ENCODE assay signal across 2 cellular contexts in genomic region chr14:90864741-90865140, GRCh38.
TF ChIP-seq lines count a peak whose summit lies in the region.

No MANE protein-coding gene starts in this region.

TF ChIP-seq in GM12891, 5 proteins besides CTCF, POLR2A, EP300 and RAD21 (continued from another document):
- TF ChIP-seq SPI1 (IDR thresholded peaks at IDR 0.05; ENCODE audit: low read depth, low read length) (no peak), TAF1 (IDR thresholded peaks at IDR 0.05; ENCODE audit: low read depth, low read length) (no peak)

TF ChIP-seq in GM12878, 131 proteins besides CTCF, POLR2A, EP300 and RAD21 (continued from another document):
- no peak for TF ChIP-seq TCF3 (IDR thresholded peaks at IDR 0.05; ENCODE audit: borderline replicate concordance, insufficient read depth, low read depth, low read length)
- TF ChIP-seq ZBTB40 (IDR thresholded peaks at IDR 0.05; ENCODE audit: borderline replicate concordance): no peak
- no peak for TF ChIP-seq POLR2AphosphoS2 (IDR thresholded peaks at IDR 0.05; ENCODE audit: low read depth, low read length)
